1 cellular context compared by ENCODE assay signal in genomic region chrX:68686684-68687045, GRCh38.
TF ChIP-seq lines count a peak whose summit lies in the region.

No MANE protein-coding gene starts in this region.

TF ChIP-seq in IMR-90, 13 proteins besides CTCF, POLR2A, EP300 and RAD21 (continued from another document):
- TF ChIP-seq, protein P1, sequence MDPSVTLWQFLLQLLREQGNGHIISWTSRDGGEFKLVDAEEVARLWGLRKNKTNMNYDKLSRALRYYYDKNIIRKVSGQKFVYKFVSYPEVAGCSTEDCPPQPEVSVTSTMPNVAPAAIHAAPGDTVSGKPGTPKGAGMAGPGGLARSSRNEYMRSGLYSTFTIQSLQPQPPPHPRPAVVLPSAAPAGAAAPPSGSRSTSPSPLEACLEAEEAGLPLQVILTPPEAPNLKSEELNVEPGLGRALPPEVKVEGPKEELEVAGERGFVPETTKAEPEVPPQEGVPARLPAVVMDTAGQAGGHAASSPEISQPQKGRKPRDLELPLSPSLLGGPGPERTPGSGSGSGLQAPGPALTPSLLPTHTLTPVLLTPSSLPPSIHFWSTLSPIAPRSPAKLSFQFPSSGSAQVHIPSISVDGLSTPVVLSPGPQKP (IDR thresholded peaks at IDR 0.05; ENCODE audit: borderline replicate concordance, low read depth, low read length): no peak
- TF ChIP-seq RCOR1 (IDR thresholded peaks at IDR 0.05; ENCODE audit: insufficient replicate concordance, low read length): no peak
- no peak for TF ChIP-seq MAFK (IDR thresholded peaks at IDR 0.05; ENCODE audit: low read depth, low read length)
TF ChIP-seq in IMR-90: peak in this region for 0.
